In genomic region chr1:6795661-6796060, GRCh38 we compare ENCODE assay signal across 1 cellular context.
TF ChIP-seq lines count a peak whose summit lies in the region.

No MANE protein-coding gene starts in this region.

TF ChIP-seq in IMR-90, 13 proteins besides CTCF, POLR2A, EP300 and RAD21 (continued from another document):
- no peak for TF ChIP-seq CHD1 (IDR thresholded peaks at IDR 0.05; ENCODE audit: low read depth, low read length)
- no peak for TF ChIP-seq SMC3 (IDR thresholded peaks at IDR 0.05; ENCODE audit: low read depth, low read length)
- peak; percentile 95 for TF ChIP-seq BHLHE40 (IDR thresholded peaks at IDR 0.05; ENCODE audit: low read depth, low read length)
- TF ChIP-seq NFE2L2 (IDR thresholded peaks at IDR 0.05; ENCODE audit: low read depth, low read length) = peak; percentile 92
- no peak for TF ChIP-seq RCOR1 (IDR thresholded peaks at IDR 0.05; ENCODE audit: insufficient replicate concordance, low read length)
